11 cellular contexts compared by ENCODE assay signal in genomic region chr11:65578134-65578533, GRCh38. TPM values are rescaled to one million over a fixed set of nuclear protein-coding genes. Genes with fewer than 3 reads are reported as not detected.
A peak's percentile ranks its signal among the peaks of the same experiment; 100 is the strongest.
DNase-seq lines count a peak whose midpoint lies in the region; ATAC-seq and TF ChIP-seq lines count a peak whose summit lies in the region.
"Had no signal": no experiment of that assay in that cellular context is flagged by ENCODE, and none has a peak within 500 bp of the region (broad histone marks: within the 10 kb centered on the region; RNA-seq: fewer than 3 reads in every experiment).

No MANE protein-coding gene starts in this region.

- in situ Hi-C loops in Panc1 (cut with HindIII; ENCODE audit: low pct_unique_long_range_greater_than_20kb, low sequenced_read_pairs): no loop called here

- H3K27ac ChIP-seq in CD8-positive, alpha-beta memory T cell (ENCODE audit: low read depth, low read length): peak overlapping the region; percentile 89
- peak overlapping the region; percentile 94 for H3K27ac ChIP-seq in Panc1 (ENCODE audit: low read length)
- H3K27ac ChIP-seq in epithelial cell of prostate: peak overlapping the region; percentile 96
- peak overlapping the region; percentile 91 to 98 (median 98) for H3K27ac ChIP-seq in sigmoid colon

- POLR2A ChIA-PET in CD8-positive, alpha-beta memory T cell (lab: Charles Lee): interaction anchor here (3.4 kb wide), 1 partner anchor 9 kb away, joined by 32 read pairs; no protein-coding TSS in a partner anchor
- POLR2A ChIA-PET in Panc1 (lab: Charles Lee): no interaction called here
- POLR2A ChIA-PET in GM10248 (lab: Yijun Ruan, JAX): no interaction called here

- peaks cover 21% of the 10 kb centered on the region for H3K36me3 ChIP-seq in CD8-positive, alpha-beta memory T cell (ENCODE audit: insufficient read depth, low read length)
- H3K36me3 ChIP-seq in Panc1 (ENCODE audit: control insufficient read depth, insufficient read depth, low read length): no peaks in the 10 kb centered on the region; the same call in 1 of the 2 replicates
- H3K36me3 ChIP-seq in sigmoid colon: peaks cover 34 to 52% (median 37%) of the 10 kb centered on the region in 4 donors

- no peak overlapping the region for H3K4me3 ChIP-seq in CD8-positive, alpha-beta memory T cell (ENCODE audit: low read length)
- H3K4me3 ChIP-seq in Panc1 (ENCODE audit: low read depth in 2 of 2, low read length in 2 of 2) (peak overlapping the region in 1 of 2 experiments; percentile 80; a peak in 2 of 4 replicates), sigmoid colon (peak overlapping the region; percentile 68 to 99 (median 87))

- ATAC-seq in Panc1: no peak

- no peak for TF ChIP-seq CTCF in Panc1 (IDR thresholded peaks at IDR 0.05)
- no peak for TF ChIP-seq CTCF in sigmoid colon (IDR thresholded peaks at IDR 0.05)
- TF ChIP-seq CTCF in GM10248 (IDR thresholded peaks at IDR 0.05; ENCODE audit: control extremely low read depth, extremely low read depth, low read depth, missing control alignments): no peak

- peaks cover 0 to 2% (median 0%) of the 10 kb centered on the region in 5 donors for H3K9me3 Mint-ChIP-seq in CD8-positive, alpha-beta memory T cell

- H3K4me1 ChIP-seq in CD8-positive, alpha-beta memory T cell (ENCODE audit: insufficient read depth, low read length): peaks cover 41% of the 10 kb centered on the region
- H3K4me1 ChIP-seq in Panc1 (ENCODE audit: control insufficient read depth, insufficient read depth, low read length) (peaks cover 37% of the 10 kb centered on the region), sigmoid colon (peaks cover 0 to 66% (median 52%) of the 10 kb centered on the region in 4 donors)

- H3K36me3 Mint-ChIP-seq in CD8-positive, alpha-beta memory T cell: peaks cover 2 to 59% (median 7%) of the 10 kb centered on the region in 3 donors

- CTCF ChIA-PET in CD8-positive, alpha-beta memory T cell (lab: Charles Lee): interaction anchor here (4.0 to 6.5 kb wide), 3 partner anchors 10 to 37 kb away, joined by 23 to 66 read pairs (median 38); no protein-coding TSS in a partner anchor
- CTCF ChIA-PET in Panc1 (lab: Charles Lee) (no interaction called here), GM10248 (lab: Yijun Ruan, JAX) (interaction anchor here (1.6 to 22.1 kb wide), 3 partner anchors 10 to 39 kb away, joined by 3 to 351 read pairs (median 58); partner anchors contain the start of genes KCNK7, MAP3K11 and PCNX3)

- no peaks in the 10 kb centered on the region for H3K27me3 ChIP-seq in CD8-positive, alpha-beta memory T cell (ENCODE audit: insufficient read depth, low read length, poor library complexity, severe bottlenecking)
- H3K27me3 ChIP-seq in Panc1 (ENCODE audit: control insufficient read depth, insufficient read depth, low read length) (no peaks in the 10 kb centered on the region), sigmoid colon (no peaks in the 10 kb centered on the region)
- H3K27me3 ChIP-seq: left lung, MG63 had no signal

- no TSS peak for BruUV-seq in Panc1 (replicated peaks; lab: Mats Ljungman, UMichigan)

- peak overlapping the region; percentile 78 to 97 (median 89) for H3K27ac Mint-ChIP-seq in CD8-positive, alpha-beta memory T cell

- no peaks in the 10 kb centered on the region for H3K27me3 Mint-ChIP-seq in CD8-positive, alpha-beta memory T cell

- H3K9me3 ChIP-seq in CD8-positive, alpha-beta memory T cell (ENCODE audit: low read length): no peaks in the 10 kb centered on the region
- H3K9me3 ChIP-seq in Panc1 (ENCODE audit: control insufficient read depth, insufficient read depth, low read depth, low read length) (no peaks in the 10 kb centered on the region), sigmoid colon (no peaks in the 10 kb centered on the region)
- H3K9me3 ChIP-seq: left lung, MG63 had no signal

- peak overlapping the region; percentile 56 to 99 (median 88) for H3K4me3 Mint-ChIP-seq in CD8-positive, alpha-beta memory T cell

- no peak for TF ChIP-seq POLR2A in sigmoid colon (IDR thresholded peaks at IDR 0.05)

- intact Hi-C loops in Panc1 (cut with micrococcal nuclease; ENCODE audit: unreplicated experiment) (no loop called here), sigmoid colon (cut with DNase I) (no loop called here)

- peaks cover 33 to 55% (median 39%) of the 10 kb centered on the region in 3 donors for H3K4me1 Mint-ChIP-seq in CD8-positive, alpha-beta memory T cell

- WGBS in sigmoid colon, 2 donors: 94 to 95% methylated on average over 7 of the region's 7 CpGs

- TF ChIP-seq EP300 in sigmoid colon (IDR thresholded peaks at IDR 0.05): no peak

- DNase-seq in CD8-positive, alpha-beta memory T cell: no peak
- DNase-seq in Panc1 (ENCODE audit: low read depth, low spot score) (no peak), epithelial cell of prostate (ENCODE audit: low read depth, low spot score) (no peak), sigmoid colon (peak; percentile 61), CD1c-positive myeloid dendritic cell (ENCODE audit: extremely low spot score) (no peak), GM10248 (ENCODE audit: extremely low spot score) (no peak), NCI-H2171 (lab: John Stamatoyannopoulos, UW) (no peak)
- no peak for DNase-seq in activated effector memory CD4-positive, alpha-beta T cell treated with Interleukin-2 at 50 U/mL for 16 hours
- DNase-seq: stimulated activated CD4-positive, alpha-beta T cell treated with anti-CD3 and anti-CD28 coated beads, Interleukin-1b, Interleukin-23, amount 100 ng/mL, for 48 hours had no signal

RNA-seq across cellular contexts. Expression of gene EHBP1L1, which starts 2.3 kb away (rescaled TPM):
- 100 to 1,000 TPM in 1 of 2 experiments, 10 to 100 TPM in 1; 97.3 to 100 TPM for total RNA-seq in CD8-positive, alpha-beta memory T cell
- polyA plus RNA-seq in CD8-positive, alpha-beta memory T cell: 25.1 TPM
- total RNA-seq in Panc1 (2021; ENCODE audit: unreplicated experiment): 108 TPM
- polyA plus RNA-seq in Panc1 (2012; ENCODE audit: insufficient read length): 109 TPM
- 100 to 1,000 TPM; 148 to 366 (median 194) TPM for total RNA-seq in sigmoid colon
- polyA plus RNA-seq in sigmoid colon: 10 to 100 TPM; 31.2 to 71.2 (median 71.2) TPM

RNA-seq across cellular contexts. Expression of gene FAM89B, which starts 5.8 kb away (rescaled TPM):
- 10 to 100 TPM; 30.8 to 34.1 TPM for total RNA-seq in CD8-positive, alpha-beta memory T cell
- 138 TPM for polyA plus RNA-seq in CD8-positive, alpha-beta memory T cell
- total RNA-seq in Panc1 (2021; ENCODE audit: unreplicated experiment): 102 TPM
- 151 TPM for polyA plus RNA-seq in Panc1 (2012; ENCODE audit: insufficient read length)
- total RNA-seq in sigmoid colon: 10 to 100 TPM; 61.2 to 96.7 (median 91.6) TPM
- 10 to 100 TPM; 34.0 to 63.3 (median 38.4) TPM for polyA plus RNA-seq in sigmoid colon

RNA-seq across cellular contexts. Expression of gene ZNRD2, which starts 7.9 kb away (rescaled TPM):
- 10 to 100 TPM; 69.6 to 77.9 TPM for total RNA-seq in CD8-positive, alpha-beta memory T cell
- 81.4 TPM for polyA plus RNA-seq in CD8-positive, alpha-beta memory T cell
- 61.2 TPM for total RNA-seq in Panc1 (2021; ENCODE audit: unreplicated experiment)
- polyA plus RNA-seq in Panc1 (2012; ENCODE audit: insufficient read length): 138 TPM
- 10 to 100 TPM; 24.9 to 61.0 (median 58.5) TPM for total RNA-seq in sigmoid colon
- polyA plus RNA-seq in sigmoid colon: 10 to 100 TPM; 30.7 to 52.6 (median 36.6) TPM

RNA-seq across cellular contexts. Expression of gene KCNK7, which starts 17.5 kb away (rescaled TPM):
- total RNA-seq in CD8-positive, alpha-beta memory T cell: under 1 TPM; 0.59 to 0.64 TPM
- polyA plus RNA-seq in CD8-positive, alpha-beta memory T cell: not detected
- total RNA-seq in Panc1 (2021; ENCODE audit: unreplicated experiment) (0.69 TPM), sigmoid colon (under 1 TPM in 2 of 4 donors, not detected in 2; 0.54 to 0.71 TPM)
- polyA plus RNA-seq in Panc1 (2012; ENCODE audit: insufficient read length): 0.63 TPM
- polyA plus RNA-seq in sigmoid colon: 1 to 10 TPM in 1 of 3 donors, not detected in 2; 1.4 TPM

RNA-seq across cellular contexts. Expression of gene LTBP3, which starts 20.0 kb away (rescaled TPM):
- 10 to 100 TPM; 33.2 to 35.4 TPM for total RNA-seq in CD8-positive, alpha-beta memory T cell
- 17.9 TPM for polyA plus RNA-seq in CD8-positive, alpha-beta memory T cell
- total RNA-seq in Panc1 (2021; ENCODE audit: unreplicated experiment) (133 TPM), sigmoid colon (100 to 1,000 TPM in 2 of 4 donors, 10 to 100 TPM in 2; 79.6 to 268 (median 117) TPM)
- 275 TPM for polyA plus RNA-seq in Panc1 (2012; ENCODE audit: insufficient read length)
- polyA plus RNA-seq in sigmoid colon: 10 to 100 TPM in 1 of 3 donors, 1 to 10 TPM in 2; 3.9 to 34.0 (median 9.6) TPM
